19 cellular contexts compared by ENCODE assay signal in genomic region chr12:57614948-57615500, GRCh38. TPM values are rescaled to one million over a fixed set of nuclear protein-coding genes. Genes with fewer than 3 reads are reported as not detected.
DNase-seq lines count a peak whose midpoint lies in the region; ATAC-seq, FAIRE-seq and TF ChIP-seq lines count a peak whose summit lies in the region.
"Had no signal": no experiment of that assay in that cellular context is flagged by ENCODE, and none has a peak within 500 bp of the region (broad histone marks: within the 10 kb centered on the region; RNA-seq: fewer than 3 reads in every experiment).

No MANE protein-coding gene starts in this region.

- H4K20me1 ChIP-seq in OCI-LY7 (ENCODE audit: insufficient read depth, low read length): no peaks in the 10 kb centered on the region

- H3K27ac ChIP-seq in OCI-LY7 (ENCODE audit: low read depth, low read length, poor library complexity, severe bottlenecking) (no peak overlapping the region), kidney (ENCODE audit: low read depth in 2 of 2, low read length in 2 of 2) (no peak overlapping the region), sigmoid colon (peak overlapping the region in 3 of 4 donors; percentile 48 to 97 (median 96))
- H3K27ac ChIP-seq: 22Rv1, GM23248 had no signal

- H3K79me2 ChIP-seq in OCI-LY7 (ENCODE audit: insufficient read depth, low read depth, low read length): no peaks in the 10 kb centered on the region

- no peaks in the 10 kb centered on the region for H3K9me2 ChIP-seq in OCI-LY7 (ENCODE audit: insufficient read depth, low read length)

- H3K4me3 ChIP-seq in OCI-LY7 (ENCODE audit: low read depth, low read length, poor library complexity, severe bottlenecking): no peak overlapping the region
- H3K4me3 ChIP-seq in kidney (ENCODE audit: low read length in 2 of 2): no peak overlapping the region
- no peak overlapping the region for H3K4me3 ChIP-seq in sigmoid colon
- H3K4me3 ChIP-seq: GM23248 had no signal

- peaks cover 13% of the 10 kb centered on the region for H3K4me1 Mint-ChIP-seq in activated T-cell treated with anti-CD3 and anti-CD28 coated beads, Interleukin-2, amount 50 U/mL, for 24 hours (ENCODE audit: low read depth)
- H3K4me1 Mint-ChIP-seq in activated T-cell treated with anti-CD3 and anti-CD28 coated beads, Interleukin-2, amount 50 U/mL, for 72 hours (ENCODE audit: low read depth): peaks cover 18% of the 10 kb centered on the region

- TF ChIP-seq EP300 in sigmoid colon (IDR thresholded peaks at IDR 0.05): no peak

- no peaks in the 10 kb centered on the region for H3K9me3 Mint-ChIP-seq in activated T-cell treated with anti-CD3 and anti-CD28 coated beads, Interleukin-2, amount 50 U/mL, for 24 hours
- H3K9me3 Mint-ChIP-seq in activated T-cell treated with anti-CD3 and anti-CD28 coated beads, Interleukin-2, amount 50 U/mL, for 72 hours: no peaks in the 10 kb centered on the region
- H3K9me3 Mint-ChIP-seq: CD4-positive, alpha-beta T cell had no signal

- POLR2A ChIA-PET in OCI-LY7 (lab: Charles Lee): interaction anchor here (1.2 to 1.5 kb wide), 3 partner anchors 24 to 34 kb away, joined by 3 to 4 read pairs (median 3); partner anchors contain the start of gene PIP4K2C

- peak; percentile 14 for DNase-seq in activated T-cell treated with anti-CD3 and anti-CD28 coated beads, Interleukin-2, amount 50 U/mL, for 24 hours
- no peak for DNase-seq in activated T-cell treated with anti-CD3 and anti-CD28 coated beads, Interleukin-2, amount 50 U/mL, for 72 hours
- DNase-seq in OCI-LY7 (ENCODE audit: low spot score) (no peak), kidney (peak; percentile 37), sigmoid colon (peak; percentile 36), HK-2 (ENCODE audit: unreplicated experiment) (no peak), NOMO-1 (lab: John Stamatoyannopoulos, UW; ENCODE audit: unreplicated experiment in 2 of 2) (no peak), T-helper 9 cell (no peak)
- DNase-seq: CD4-positive, alpha-beta T cell; GF-D8; KBM-7; NCI-H1694 treated with DMSO at 0.1 percent for 48 hours; NCI-H2107; NCI-H226; NCI-H524 treated with DMSO at 0.1 percent for 48 hours had no signal

- TF ChIP-seq CTCF in OCI-LY7 (conservative IDR thresholded peaks at IDR 0.05; ENCODE audit: low read length) (no peak), kidney (IDR thresholded peaks at IDR 0.05; ENCODE audit: borderline replicate concordance, extremely low read depth, insufficient read depth) (no peak), sigmoid colon (IDR thresholded peaks at IDR 0.05) (no peak)

- no TSS peak for BruUV-seq in OCI-LY7 (replicated peaks; lab: Mats Ljungman, UMichigan)

- no peak overlapping the region for H3K9ac ChIP-seq in kidney (ENCODE audit: low read length in 2 of 2)
- H3K9ac ChIP-seq: GM23248 had no signal

- no peak for ATAC-seq in activated T-cell treated with anti-CD3 and anti-CD28 coated beads, Interleukin-2, amount 50 U/mL, for 72 hours (replicated peaks in 1 of 2)
- ATAC-seq: Panc1 had no signal

- no peak for FAIRE-seq in kidney (lab: Jason Lieb, UNC)

- no peak for TF ChIP-seq POLR2A in sigmoid colon (IDR thresholded peaks at IDR 0.05)

- H3K4me3 Mint-ChIP-seq in activated T-cell treated with anti-CD3 and anti-CD28 coated beads, Interleukin-2, amount 50 U/mL, for 24 hours: no peak overlapping the region
- H3K4me3 Mint-ChIP-seq in activated T-cell treated with anti-CD3 and anti-CD28 coated beads, Interleukin-2, amount 50 U/mL, for 72 hours: no peak overlapping the region

- intact Hi-C loops in OCI-LY7 (cut with micrococcal nuclease; ENCODE audit: unreplicated experiment) (loop anchor here (2.0 kb wide), 1 partner anchor 32 kb away; no protein-coding TSS in a partner anchor), kidney (cut with DNase I) (no loop called here), sigmoid colon (cut with DNase I) (loop anchor here (5.0 kb wide), 1 partner anchor 93 kb away; the partner anchor contains the start of genes DDIT3 and MBD6)

- no peaks in the 10 kb centered on the region for H3K36me3 Mint-ChIP-seq in activated T-cell treated with anti-CD3 and anti-CD28 coated beads, Interleukin-2, amount 50 U/mL, for 24 hours (ENCODE audit: low read depth)
- H3K36me3 Mint-ChIP-seq in activated T-cell treated with anti-CD3 and anti-CD28 coated beads, Interleukin-2, amount 50 U/mL, for 72 hours (ENCODE audit: insufficient read depth in 2 of 2): no peaks in the 10 kb centered on the region

- no peaks in the 10 kb centered on the region for H3K36me3 ChIP-seq in OCI-LY7 (ENCODE audit: insufficient read depth, low read length)
- H3K36me3 ChIP-seq in kidney (ENCODE audit: control insufficient read depth in 1 of 2, insufficient read depth in 2 of 2, low read length in 2 of 2): no peaks in the 10 kb centered on the region
- peaks cover 16 to 39% (median 25%) of the 10 kb centered on the region in 4 donors for H3K36me3 ChIP-seq in sigmoid colon

- H3K4me2 ChIP-seq in OCI-LY7 (ENCODE audit: low read length): peak overlapping the region; percentile 61

- H3K27me3 Mint-ChIP-seq in activated T-cell treated with anti-CD3 and anti-CD28 coated beads, Interleukin-2, amount 50 U/mL, for 24 hours: peaks cover 82% of the 10 kb centered on the region
- peaks cover 55% of the 10 kb centered on the region for H3K27me3 Mint-ChIP-seq in activated T-cell treated with anti-CD3 and anti-CD28 coated beads, Interleukin-2, amount 50 U/mL, for 72 hours (ENCODE audit: low read depth)

- CTCF ChIA-PET in OCI-LY7 (lab: Charles Lee; ENCODE audit: unreplicated experiment): interaction anchor here (1.1 to 1.5 kb wide), 2 partner anchors 15 to 31 kb away, joined by 3 to 6 read pairs; no protein-coding TSS in a partner anchor

- no peak overlapping the region for H2AFZ ChIP-seq in OCI-LY7 (ENCODE audit: low read length)
- H2AFZ ChIP-seq: GM23248 had no signal

- no peak overlapping the region for H3K27ac Mint-ChIP-seq in activated T-cell treated with anti-CD3 and anti-CD28 coated beads, Interleukin-2, amount 50 U/mL, for 24 hours
- H3K27ac Mint-ChIP-seq in activated T-cell treated with anti-CD3 and anti-CD28 coated beads, Interleukin-2, amount 50 U/mL, for 72 hours: no peak overlapping the region
- H3K27ac Mint-ChIP-seq: CD4-positive, alpha-beta T cell had no signal

- H3K4me1 ChIP-seq in OCI-LY7 (ENCODE audit: insufficient read depth, low read length, poor library complexity, severe bottlenecking): peaks cover 15% of the 10 kb centered on the region
- H3K4me1 ChIP-seq in kidney (ENCODE audit: control insufficient read depth in 1 of 2, insufficient read depth in 1 of 2, low read depth in 1 of 2, low read length in 2 of 2): no peaks in the 10 kb centered on the region
- H3K4me1 ChIP-seq in sigmoid colon: peaks cover 0 to 63% (median 53%) of the 10 kb centered on the region in 4 donors
- H3K4me1 ChIP-seq: Caco-2 had no signal

- H3K9me3 ChIP-seq in OCI-LY7 (ENCODE audit: low read length) (no peaks in the 10 kb centered on the region), kidney (ENCODE audit: control insufficient read depth in 1 of 2, low read length in 2 of 2) (no peaks in the 10 kb centered on the region), sigmoid colon (no peaks in the 10 kb centered on the region)
- H3K9me3 ChIP-seq: Caco-2 had no signal

- H3K27me3 ChIP-seq in sigmoid colon: peaks cover 0 to 3% (median 0%) of the 10 kb centered on the region in 3 donors

- 83 to 85% methylated on average over 11 of the region's 11 CpGs for whole genome bisulfite sequencing in sigmoid colon, 2 donors

RNA-seq across cellular contexts. Expression of gene ARHGEF25, which starts 3.8 kb away (rescaled TPM):
- 1 to 10 TPM; 2.8 to 5.3 TPM for total RNA-seq in activated T-cell treated with anti-CD3 and anti-CD28 coated beads, Interleukin-2, amount 50 U/mL, for 72 hours
- total RNA-seq in OCI-LY7 (2014; rRNA removed; shearing (Covaris generic)): not detected in 2 replicates
- total RNA-seq in OCI-LY7 (2022) (not detected in 2 replicates), kidney (15.0 TPM), sigmoid colon (100 to 1,000 TPM in 3 of 4 donors, 10 to 100 TPM in 1; 99.4 to 140 (median 113) TPM)
- polyA plus RNA-seq in kidney (ENCODE audit: insufficient read depth, low read depth, low replicate concordance) (10.9 TPM), sigmoid colon (10 to 100 TPM in 2 of 3 donors, 1 to 10 TPM in 1; 5.8 to 22.8 (median 18.2) TPM)

RNA-seq across cellular contexts. Expression of gene DTX3, which starts 10.4 kb away (rescaled TPM):
- total RNA-seq in activated T-cell treated with anti-CD3 and anti-CD28 coated beads, Interleukin-2, amount 50 U/mL, for 72 hours: 10 to 100 TPM; 44.3 to 52.7 TPM
- not detected in 2 replicates for total RNA-seq in OCI-LY7 (2014; rRNA removed; shearing (Covaris generic))
- total RNA-seq in OCI-LY7 (2022) (0.11 TPM in 1 of 2 replicates, not detected in the other), kidney (34.5 TPM), sigmoid colon (10 to 100 TPM; 42.9 to 68.4 (median 50.7) TPM)
- polyA plus RNA-seq in kidney (ENCODE audit: insufficient read depth, low read depth, low replicate concordance) (41.2 TPM), sigmoid colon (10 to 100 TPM in 1 of 3 donors, 1 to 10 TPM in 2; 1.2 to 12.5 (median 8.4) TPM)

RNA-seq across cellular contexts. Expression of gene B4GALNT1, which starts 18.0 kb away (rescaled TPM):
- total RNA-seq in activated T-cell treated with anti-CD3 and anti-CD28 coated beads, Interleukin-2, amount 50 U/mL, for 72 hours: 1 to 10 TPM; 2.5 to 3.8 TPM
- total RNA-seq in OCI-LY7 (2014; rRNA removed; shearing (Covaris generic)): 1.1 and 1.2 TPM in 2 replicates
- 3.1 and 3.8 TPM in 2 replicates for total RNA-seq in OCI-LY7 (2022)
- total RNA-seq in kidney: 2.0 TPM
- 1.6 TPM for polyA plus RNA-seq in kidney (ENCODE audit: insufficient read depth, low read depth, low replicate concordance)
- 1 to 10 TPM in 3 of 4 donors, under 1 TPM in 1; 0.99 to 4.4 (median 3.3) TPM for total RNA-seq in sigmoid colon
- 1 to 10 TPM in 1 of 3 donors, not detected in 2; 2.7 TPM for polyA plus RNA-seq in sigmoid colon
- total RNA-seq: CD4-positive, alpha-beta T cell had no signal

RNA-seq across cellular contexts. Expression of gene PIP4K2C, which starts 24.0 kb away (rescaled TPM):
- 10 to 100 TPM; 21.3 to 23.1 TPM for total RNA-seq in activated T-cell treated with anti-CD3 and anti-CD28 coated beads, Interleukin-2, amount 50 U/mL, for 72 hours
- 9.0 and 14.5 TPM in 2 replicates for total RNA-seq in OCI-LY7 (2014; rRNA removed; shearing (Covaris generic))
- total RNA-seq in OCI-LY7 (2022) (14.8 and 15.9 TPM in 2 replicates), kidney (52.4 TPM), sigmoid colon (10 to 100 TPM; 13.3 to 22.8 (median 18.4) TPM)
- polyA plus RNA-seq in kidney (ENCODE audit: insufficient read depth, low read depth, low replicate concordance) (43.2 TPM), sigmoid colon (10 to 100 TPM; 21.0 to 30.5 (median 28.6) TPM)

Comparison
In these comparisons a context has a peak if more than half of its experiments do, and no peak if none do; other contexts are left out.
1. DNase-seq: peak in activated T-cell treated with anti-CD3 and anti-CD28 coated beads, Interleukin-2, amount 50 U/mL, for 24 hours (single experiment), kidney (single experiment) and sigmoid colon (single experiment); none in activated T-cell treated with anti-CD3 and anti-CD28 coated beads, Interleukin-2, amount 50 U/mL, for 72 hours (0 of 2), OCI-LY7 (single experiment), HK-2 (single experiment), NOMO-1 (0 of 2) and T-helper 9 cell (single experiment).
2. H3K27ac ChIP-seq: peak in sigmoid colon (3 of 4); none in OCI-LY7 (single experiment) and kidney (0 of 2).
3. RNA of gene DTX3, which starts 10.4 kb away (total RNA-seq): 42.9 to 68.4 TPM in sigmoid colon, 44.3 to 52.7 TPM in activated T-cell treated with anti-CD3 and anti-CD28 coated beads, Interleukin-2, amount 50 U/mL, for 72 hours and 34.5 TPM in kidney (single experiment); 0.11 TPM in OCI-LY7; every median in the first group is over 10 times any median in the second.